In the genomic region with DNA sequence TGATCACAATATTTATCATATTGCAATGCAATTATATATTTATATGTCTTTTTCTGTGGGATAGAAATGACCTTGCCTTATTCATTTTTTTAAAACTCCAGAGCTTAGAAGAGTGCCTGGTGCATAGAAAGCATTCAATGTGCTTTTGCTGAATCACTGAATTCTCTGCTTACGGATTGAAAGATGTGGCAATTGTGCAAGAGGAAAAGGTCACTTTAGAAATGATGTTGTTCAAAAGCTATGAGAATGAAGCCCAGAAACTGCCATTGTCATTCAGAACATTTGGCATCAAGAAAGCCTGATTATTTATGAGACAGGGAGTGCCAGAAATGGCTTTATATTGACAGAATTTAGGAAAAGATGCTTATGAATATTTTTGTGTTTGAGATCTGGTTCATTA, we compare ENCODE assay signal across 20 cellular contexts.
DNase-seq lines count a peak whose midpoint lies in the region; FAIRE-seq and TF ChIP-seq lines count a peak whose summit lies in the region.
"Had no signal": no experiment of that assay in that cellular context is flagged by ENCODE, and none has a peak within 500 bp of the region (broad histone marks: within the 10 kb centered on the region; RNA-seq: fewer than 3 reads in every experiment).

No MANE protein-coding gene starts in this region.

- FAIRE-seq in bronchial epithelial cell (lab: Jason Lieb, UNC) = no peak

- no peak overlapping the region for H2BK5ac ChIP-seq in mesenchymal stem cell (ENCODE audit: low read depth, low read length, poor library complexity, severe bottlenecking)
- H2BK5ac ChIP-seq in neuronal stem cell (ENCODE audit: low read length) = no peak overlapping the region

- no peaks in the 10 kb centered on the region for H3K79me2 ChIP-seq in GM23248 (ENCODE audit: insufficient read depth)

- H3K23ac ChIP-seq in mesenchymal stem cell (ENCODE audit: low read length in 2 of 2) = no peak overlapping the region
- H3K23ac ChIP-seq in neuronal stem cell (ENCODE audit: low read depth, low read length, poor library complexity) = no peak overlapping the region

- H2BK120ac ChIP-seq in mesenchymal stem cell (ENCODE audit: low read depth, low read length) (no peak overlapping the region), neuronal stem cell (ENCODE audit: low read depth, low read length) (no peak overlapping the region)

- no peak for TF ChIP-seq CTCF in A673 (conservative IDR thresholded peaks at IDR 0.05; ENCODE audit: low read depth, low read length)
- no peak for TF ChIP-seq CTCF in bronchial epithelial cell (IDR thresholded peaks at IDR 0.05; ENCODE audit: insufficient read depth, low read length, severe bottlenecking)

- no peak overlapping the region for H3K27ac ChIP-seq in A673 (ENCODE audit: low read depth, low read length, poor library complexity, severe bottlenecking)
- peak overlapping the region; percentile 63 for H3K27ac ChIP-seq in GM23248
- H3K27ac ChIP-seq in mesenchymal stem cell (ENCODE audit: low read length, poor library complexity, severe bottlenecking) = no peak overlapping the region
- H3K27ac ChIP-seq in neuronal stem cell (replicated peaks; ENCODE audit: low read length) = no peak overlapping the region
- H3K27ac ChIP-seq: cardiac muscle cell, KMS-11, uterus had no signal

- H2BK15ac ChIP-seq in mesenchymal stem cell (ENCODE audit: low read depth, poor library complexity, severe bottlenecking) = no peak overlapping the region
- no peak overlapping the region for H2BK15ac ChIP-seq in neuronal stem cell (ENCODE audit: low read length)

- H2AFZ ChIP-seq in GM23248 (peak overlapping the region; percentile 50; the same call in 1 of the 2 replicates), mesenchymal stem cell (ENCODE audit: low read depth, low read length) (no peak overlapping the region), neuronal stem cell (ENCODE audit: low read length) (no peak overlapping the region)

- no peak overlapping the region for H3K18ac ChIP-seq in mesenchymal stem cell (ENCODE audit: low read depth in 1 of 2, low read length in 2 of 2)
- no peak overlapping the region for H3K18ac ChIP-seq in neuronal stem cell (ENCODE audit: low read length)

- no peak overlapping the region for H2BK12ac ChIP-seq in mesenchymal stem cell (ENCODE audit: low read length in 2 of 2)
- no peak overlapping the region for H2BK12ac ChIP-seq in neuronal stem cell (ENCODE audit: low read length)

- H4K8ac ChIP-seq in mesenchymal stem cell (ENCODE audit: low read length) (no peak overlapping the region), neuronal stem cell (ENCODE audit: low read depth, low read length) (no peak overlapping the region)

- no peaks in the 10 kb centered on the region for H4K20me1 ChIP-seq in GM23248 (ENCODE audit: insufficient read depth)

- peaks cover 12% of the 10 kb centered on the region for H3F3A ChIP-seq in GM23248 (ENCODE audit: insufficient read depth)

- POLR2A ChIA-PET in A673 (lab: Charles Lee; ENCODE audit: low non-redundant PET) = no interaction called here

- H4K91ac ChIP-seq in mesenchymal stem cell (ENCODE audit: low read length) (no peak overlapping the region), neuronal stem cell (ENCODE audit: low read depth, low read length, poor library complexity) (no peak overlapping the region)

- H2AK5ac ChIP-seq in mesenchymal stem cell (ENCODE audit: low read length, severe bottlenecking) = no peak overlapping the region
- no peak overlapping the region for H2AK5ac ChIP-seq in neuronal stem cell (ENCODE audit: low read depth, low read length)

- intact Hi-C loops in A673 (cut with micrococcal nuclease; ENCODE audit: unreplicated experiment) = no loop called here

- H3K36me3 ChIP-seq in A673 (ENCODE audit: insufficient read depth, low read length, poor library complexity, severe bottlenecking) (no peaks in the 10 kb centered on the region), GM23248 (ENCODE audit: low read depth) (no peaks in the 10 kb centered on the region), bronchial epithelial cell (ENCODE audit: control insufficient read depth, insufficient read depth, low read length) (no peaks in the 10 kb centered on the region), mesenchymal stem cell (ENCODE audit: control insufficient read depth in 1 of 2, insufficient read depth in 2 of 2, low read depth in 1 of 2, low read length in 2 of 2) (no peaks in the 10 kb centered on the region), neuronal stem cell (replicated peaks in 1 of 2; ENCODE audit: control insufficient read depth in 2 of 2, insufficient read depth in 2 of 2, low read length in 2 of 2) (no peaks in the 10 kb centered on the region)
- H3K36me3 ChIP-seq: cardiac muscle cell, uterus had no signal

- BruUV-seq in A673 (replicated peaks; lab: Mats Ljungman, UMichigan) = no TSS peak

- H3K79me1 ChIP-seq in mesenchymal stem cell (replicated peaks; ENCODE audit: low read length, poor library complexity, severe bottlenecking) (no peaks in the 10 kb centered on the region), neuronal stem cell (ENCODE audit: low read depth, low read length) (no peaks in the 10 kb centered on the region)

- no peaks in the 10 kb centered on the region for H3K9me3 ChIP-seq in A673 (ENCODE audit: low read depth, low read length, poor library complexity, severe bottlenecking)
- H3K9me3 ChIP-seq in GM23248 (ENCODE audit: low read depth) = no peaks in the 10 kb centered on the region
- H3K9me3 ChIP-seq in mesenchymal stem cell (ENCODE audit: control insufficient read depth, low read length) = no peaks in the 10 kb centered on the region
- no peaks in the 10 kb centered on the region for H3K9me3 ChIP-seq in neuronal stem cell (replicated peaks in 1 of 2; ENCODE audit: control insufficient read depth in 2 of 2, insufficient read depth in 1 of 2, low read depth in 1 of 2, low read length in 2 of 2)
- H3K9me3 ChIP-seq: uterus had no signal

- peak overlapping the region; percentile 21; the same call in 1 of the 2 replicates for H3K9ac ChIP-seq in GM23248
- peak overlapping the region; percentile 65 for H3K9ac ChIP-seq in mesenchymal stem cell (ENCODE audit: low read length)
- H3K9ac ChIP-seq in neuronal stem cell (ENCODE audit: low read depth, low read length, poor library complexity) = no peak overlapping the region
- H3K9ac ChIP-seq: KMS-11 had no signal

- 12% methylated on average over 1 of the region's 1 CpG for WGBS in GM23248 (ENCODE audit: low coverage in 1 of 2, low lambda C conversion rate in 2 of 2, missing lambda C conversion rate in 2 of 2), 2 experiments
- 3% methylated on average over 1 of the region's 1 CpG for WGBS in mesenchymal stem cell
- WGBS in neuronal stem cell (ENCODE audit: extremely low coverage in 2 of 2, insufficient read length in 2 of 2, insufficient replicate concordance in 1 of 2), 2 donors = no CpG with 5 or more reads among the region's 1 CpG

- H3K4ac ChIP-seq in mesenchymal stem cell (ENCODE audit: low read depth in 1 of 2, low read length in 2 of 2) (no peak overlapping the region), neuronal stem cell (ENCODE audit: low read length) (no peak overlapping the region)

- peak overlapping the region; percentile 13 for H3K4me2 ChIP-seq in GM23248 (ENCODE audit: unreplicated experiment)
- no peak overlapping the region for H3K4me2 ChIP-seq in mesenchymal stem cell (ENCODE audit: low read length, poor library complexity, severe bottlenecking)
- no peak overlapping the region for H3K4me2 ChIP-seq in neuronal stem cell (ENCODE audit: insufficient read depth, low read length, poor library complexity, severe bottlenecking)
- H3K4me2 ChIP-seq: KMS-11 had no signal

- peak; percentile 59 for DNase-seq in A673 (ENCODE audit: low spot score)
- peak; percentile 86 for DNase-seq in GM23248
- peak; percentile 44 for DNase-seq in bronchial epithelial cell (ENCODE audit: low read depth)
- DNase-seq in mesenchymal stem cell = peak; percentile 77
- no peak for DNase-seq in neuronal stem cell (ENCODE audit: low spot score)
- no peak for DNase-seq in T-helper 1 cell
- no peak for DNase-seq in activated CD4-positive, alpha-beta T cell treated with anti-CD3 and anti-CD28 coated beads, Interleukin-2, amount 50 U/mL, for 4 hours
- DNase-seq in DMS79 treated with DMSO at 0.1 percent for 48 hours (lab: John Stamatoyannopoulos, UW) = no peak
- DNase-seq: activated CD4-positive, CD25-positive, alpha-beta regulatory T cell treated with anti-CD3 and anti-CD28 coated beads, Interleukin-2, amount 50 U/mL, for 72 hours; activated CD8-positive, alpha-beta memory T cell treated with anti-CD3 and anti-CD28 coated beads, Interleukin-2, amount 50 U/mL, for 4 hours; activated naive CD4-positive, alpha-beta T cell; AML-193; effector memory CD8-positive, alpha-beta T cell; immature natural killer cell; NCI-H446; SHP77; stimulated activated CD4-positive, alpha-beta T cell treated with anti-CD3 and anti-CD28 coated beads, Interleukin-12 subunit alpha, Interleukin-12 subunit beta, amount 100 ng/mL, for 4 hours; uterus had no signal

- in situ Hi-C loops in GM23248 (cut with MboI) = no loop called here

- no peaks in the 10 kb centered on the region for H3K9me2 ChIP-seq in GM23248 (ENCODE audit: insufficient read depth)

- H3K4me1 ChIP-seq in A673 (ENCODE audit: insufficient read depth, low read length, poor library complexity, severe bottlenecking) = peaks cover 17% of the 10 kb centered on the region
- peaks cover 21% of the 10 kb centered on the region for H3K4me1 ChIP-seq in GM23248 (ENCODE audit: insufficient read depth)
- H3K4me1 ChIP-seq in mesenchymal stem cell (ENCODE audit: control insufficient read depth, insufficient read depth, low read depth, low read length) = no peaks in the 10 kb centered on the region
- peaks cover 0 to 8% of the 10 kb centered on the region in 2 donors for H3K4me1 ChIP-seq in neuronal stem cell (ENCODE audit: control insufficient read depth in 2 of 2, insufficient read depth in 1 of 2, low read depth in 1 of 2, low read length in 2 of 2)
- H3K4me1 ChIP-seq: uterus had no signal

- no peak overlapping the region for H3K14ac ChIP-seq in mesenchymal stem cell (ENCODE audit: low read length in 2 of 2)
- H3K14ac ChIP-seq in neuronal stem cell (ENCODE audit: low read length) = no peak overlapping the region

- H3K4me3 ChIP-seq in A673 (ENCODE audit: low read depth, low read length, poor library complexity, severe bottlenecking) (no peak overlapping the region), GM23248 (no peak overlapping the region), bronchial epithelial cell (ENCODE audit: low read depth, low read length) (no peak overlapping the region), mesenchymal stem cell (ENCODE audit: insufficient read depth in 1 of 2, low read depth in 1 of 2, low read length in 2 of 2) (peak overlapping the region in 1 of 2 experiments; percentile 35), neuronal stem cell (ENCODE audit: low read length in 2 of 2) (no peak overlapping the region)
- H3K4me3 ChIP-seq: cardiac muscle cell, uterus had no signal

- CTCF ChIA-PET in A673 (lab: Charles Lee) = no interaction called here

- H3K27me3 ChIP-seq in A673 (replicated peaks; ENCODE audit: insufficient read depth, low read depth, low read length, poor library complexity) = no peaks in the 10 kb centered on the region
- no peaks in the 10 kb centered on the region for H3K27me3 ChIP-seq in GM23248 (replicated peaks; ENCODE audit: insufficient read depth)
- no peaks in the 10 kb centered on the region for H3K27me3 ChIP-seq in bronchial epithelial cell (ENCODE audit: control insufficient read depth, insufficient read depth, low read length)
- H3K27me3 ChIP-seq in mesenchymal stem cell (ENCODE audit: control insufficient read depth in 1 of 2, insufficient read depth in 1 of 2, low read length in 2 of 2) = no peaks in the 10 kb centered on the region
- no peaks in the 10 kb centered on the region for H3K27me3 ChIP-seq in neuronal stem cell (ENCODE audit: control insufficient read depth in 3 of 3, insufficient read depth in 3 of 3, low read depth in 1 of 3, low read length in 3 of 3)
- H3K27me3 ChIP-seq: cardiac muscle cell, uterus had no signal

Comparison
In these comparisons a context has a peak if more than half of its experiments do, and no peak if none do; other contexts are left out.
1. DNase-seq: peak in A673 (single experiment), GM23248 (single experiment), bronchial epithelial cell (single experiment) and mesenchymal stem cell (single experiment); none in neuronal stem cell (single experiment), T-helper 1 cell (0 of 5), activated CD4-positive, alpha-beta T cell treated with anti-CD3 and anti-CD28 coated beads, Interleukin-2, amount 50 U/mL, for 4 hours (0 of 2) and DMS79 treated with DMSO at 0.1 percent for 48 hours (single experiment).